ENCODE assay signal across 29 cellular contexts in the genomic region with DNA sequence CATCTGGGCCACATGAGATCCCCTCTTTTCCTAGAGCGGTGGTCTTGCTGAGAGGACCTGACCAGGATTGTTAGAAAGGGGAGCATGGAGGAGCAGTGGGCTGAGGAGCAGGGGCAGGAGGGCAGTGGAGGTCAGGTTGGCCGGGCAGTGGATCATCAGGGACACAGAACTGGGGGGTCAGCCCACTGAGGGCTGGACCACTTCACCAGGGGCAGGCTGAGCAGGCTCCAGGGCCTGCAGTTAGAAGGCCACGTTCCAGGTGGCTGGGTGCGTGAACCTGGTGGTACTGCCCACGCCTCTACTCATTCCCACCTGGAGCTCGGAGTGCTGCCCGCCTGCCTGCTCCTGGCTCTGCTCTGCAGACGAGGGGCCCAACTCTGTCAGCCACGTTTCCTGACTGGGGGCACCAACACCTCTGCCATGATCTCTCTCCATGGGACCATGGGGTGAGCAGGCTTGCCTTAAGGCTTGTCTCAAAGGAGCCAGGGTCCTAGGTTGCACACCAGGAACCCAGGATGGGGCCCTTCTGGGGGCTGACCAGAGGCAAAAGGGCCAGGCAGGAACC. TPM values are rescaled to one million over a fixed set of nuclear protein-coding genes. Genes with fewer than 3 reads are reported as not detected.
DNase-seq lines count a peak whose midpoint lies in the region; ATAC-seq and TF ChIP-seq lines count a peak whose summit lies in the region.
"Had no signal": no experiment of that assay in that cellular context is flagged by ENCODE, and none has a peak within 500 bp of the region (broad histone marks: within the 10 kb centered on the region; RNA-seq: fewer than 3 reads in every experiment).

No MANE protein-coding gene starts in this region.

- H3K9ac ChIP-seq in colonic mucosa (ENCODE audit: low read depth in 2 of 2, low read length in 2 of 2): no peak overlapping the region
- H3K9ac ChIP-seq in muscle layer of colon (ENCODE audit: low read length): peak overlapping the region; percentile 53
- H3K9ac ChIP-seq: BLaER1 had no signal

- no peak for TF ChIP-seq EP300 in stomach (IDR thresholded peaks at IDR 0.05)

- WGBS in stomach, 5 donors: 70 to 93% (median 89%) methylated on average over 4 to 9 of the region's 9 CpGs

- no peaks in the 10 kb centered on the region for H3K9me3 ChIP-seq in Peyer's patch
- H3K9me3 ChIP-seq in colonic mucosa: no peaks in the 10 kb centered on the region
- no peaks in the 10 kb centered on the region for H3K9me3 ChIP-seq in muscle layer of colon (ENCODE audit: low read length)
- no peaks in the 10 kb centered on the region for H3K9me3 ChIP-seq in stomach
- H3K9me3 ChIP-seq: BLaER1, heart left ventricle, MG63, psoas muscle, SJCRH30, upper lobe of right lung had no signal

- TF ChIP-seq POLR2A in Peyer's patch (IDR thresholded peaks at IDR 0.05) (no peak), stomach (IDR thresholded peaks at IDR 0.05) (no peak)

- TF ChIP-seq CTCF in Peyer's patch (IDR thresholded peaks at IDR 0.05) (no peak), colonic mucosa (IDR thresholded peaks at IDR 0.05) (no peak), stomach (IDR thresholded peaks at IDR 0.05) (no peak)

- peak in 2 of 3 donors; percentile 32 to 37 for DNase-seq in Peyer's patch
- DNase-seq in colonic mucosa: peak; percentile 12
- DNase-seq in stomach: no peak
- DNase-seq in C1 segment of cervical spinal cord (lab: John Stamatoyannopoulos, UW): no peak
- DNase-seq in 8988T: no peak
- DNase-seq: activated CD4-positive, alpha-beta T cell treated with anti-CD3 and anti-CD28 coated beads, Interleukin-2, amount 50 U/mL, for 4 hours; cerebellar nuclear complex; COR-L47; DMS79 treated with DMSO at 0.1 percent for 48 hours; GF-D8; KG1; mammary epithelial cell; MG63; NCI-H1105 treated with DMSO at 0.1 percent for 48 hours; NCI-H1930; NCI-H526 treated with DMSO at 0.1 percent for 48 hours; SJCRH30; stimulated activated CD8-positive, alpha-beta memory T cell treated with anti-CD3 and anti-CD28 coated beads, Interleukin-4, amount 100 ng/mL, for 48 hours; T1000 had no signal

- H3K36me3 ChIP-seq in Peyer's patch: peaks cover 0 to 7% (median 0%) of the 10 kb centered on the region in 3 donors
- H3K36me3 ChIP-seq in colonic mucosa: no peaks in the 10 kb centered on the region
- H3K36me3 ChIP-seq in muscle layer of colon (ENCODE audit: insufficient read depth, low read length): peaks cover 53% of the 10 kb centered on the region
- peaks cover 14 to 34% (median 27%) of the 10 kb centered on the region in 4 donors for H3K36me3 ChIP-seq in stomach
- H3K36me3 ChIP-seq: BLaER1, MG63, SJCRH30 had no signal

- intact Hi-C loops in colonic mucosa (cut with DNase I) (no loop called here), stomach (cut with DNase I; ENCODE audit: low total_unique reads) (no loop called here)

- H3K27me3 ChIP-seq in Peyer's patch (no peaks in the 10 kb centered on the region), colonic mucosa (no peaks in the 10 kb centered on the region), muscle layer of colon (ENCODE audit: control insufficient read depth in 1 of 2, insufficient read depth in 2 of 2, low read length in 2 of 2) (no peaks in the 10 kb centered on the region), stomach (no peaks in the 10 kb centered on the region)
- H3K27me3 ChIP-seq: BLaER1, heart left ventricle, MG63, upper lobe of right lung had no signal

- H3K4me3 ChIP-seq in Peyer's patch: no peak overlapping the region
- H3K4me3 ChIP-seq in colonic mucosa: no peak overlapping the region
- H3K4me3 ChIP-seq in muscle layer of colon (ENCODE audit: low read depth in 1 of 2, low read length in 2 of 2): no peak overlapping the region
- H3K4me3 ChIP-seq in stomach: no peak overlapping the region
- H3K4me3 ChIP-seq: BLaER1, heart left ventricle, MG63, psoas muscle, SJCRH30, upper lobe of right lung had no signal

- peak overlapping the region in 2 of 4 donors; percentile 49 to 96 for H3K27ac ChIP-seq in Peyer's patch
- H3K27ac ChIP-seq in colonic mucosa: no peak overlapping the region
- peak overlapping the region; percentile 81 for H3K27ac ChIP-seq in muscle layer of colon (ENCODE audit: low read depth, low read length)
- H3K27ac ChIP-seq in stomach: peak overlapping the region in 4 of 5 donors; percentile 65 to 94 (median 83)
- H3K27ac ChIP-seq: BLaER1, psoas muscle, SJCRH30, upper lobe of right lung had no signal

- peaks cover 0 to 36% (median 0%) of the 10 kb centered on the region in 4 donors for H3K4me1 ChIP-seq in Peyer's patch
- no peaks in the 10 kb centered on the region for H3K4me1 ChIP-seq in colonic mucosa
- peaks cover 100% of the 10 kb centered on the region for H3K4me1 ChIP-seq in muscle layer of colon (ENCODE audit: insufficient read depth, low read length)
- H3K4me1 ChIP-seq in stomach: peaks cover 12 to 99% (median 60%) of the 10 kb centered on the region in 4 donors
- H3K4me1 ChIP-seq: psoas muscle had no signal

- no peak for ATAC-seq in GM19463 (IDR thresholded peaks at IDR 0.05; ENCODE audit: unreplicated experiment)
- ATAC-seq in HG02763 (IDR thresholded peaks at IDR 0.05; ENCODE audit: unreplicated experiment): no peak
- ATAC-seq: activated T-helper 17 cell treated with anti-CD3 and anti-CD28 coated beads, Interleukin-2, amount 50 U/mL, for 72 hours; heart left ventricle; psoas muscle; upper lobe of right lung had no signal

RNA-seq across cellular contexts. Expression of gene MRGPRF, which starts 9.7 kb away (rescaled TPM):
- total RNA-seq in Peyer's patch: 10 to 100 TPM in 1 of 4 donors, 1 to 10 TPM in 3; 4.2 to 21.9 (median 5.2) TPM
- 10 to 100 TPM in 1 of 2 donors, 1 to 10 TPM in 1; 3.0 to 17.9 TPM for total RNA-seq in colonic mucosa
- 100 to 1,000 TPM in 1 of 5 donors, 10 to 100 TPM in 4; 16.2 to 123 (median 83.9) TPM for total RNA-seq in stomach
- polyA plus RNA-seq in stomach: 10 to 100 TPM in 1 of 3 donors, 1 to 10 TPM in 2; 6.7 to 23.4 (median 7.8) TPM
- total RNA-seq: activated T-helper 17 cell treated with anti-CD3 and anti-CD28 coated beads, Interleukin-2, amount 50 U/mL, for 72 hours had no signal

RNA-seq across cellular contexts. Expression of gene MRGPRD, which starts 22.6 kb away (rescaled TPM):
- total RNA-seq in Peyer's patch: not detected
- total RNA-seq in colonic mucosa: not detected
- total RNA-seq in stomach: under 1 TPM in 1 of 5 donors, not detected in 4; 0.92 TPM
- polyA plus RNA-seq in stomach: not detected
- total RNA-seq: activated T-helper 17 cell treated with anti-CD3 and anti-CD28 coated beads, Interleukin-2, amount 50 U/mL, for 72 hours; H7; heart left ventricle; mammary epithelial cell; psoas muscle; SJCRH30; upper lobe of right lung had no signal
- polyA plus RNA-seq: AG04450, heart left ventricle, mammary epithelial cell, psoas muscle had no signal

RNA-seq across cellular contexts. Expression of gene TPCN2, which starts 45.3 kb away (rescaled TPM):
- 10 to 100 TPM; 22.4 to 42.5 (median 33.0) TPM for total RNA-seq in Peyer's patch
- total RNA-seq in colonic mucosa: 10 to 100 TPM; 14.5 to 21.1 TPM
- total RNA-seq in stomach: 10 to 100 TPM in 4 of 5 donors, 1 to 10 TPM in 1; 6.4 to 66.1 (median 33.0) TPM
- 10 to 100 TPM; 16.4 to 29.8 (median 19.7) TPM for polyA plus RNA-seq in stomach

Comparison
In these comparisons a context has a peak if more than half of its experiments do, and no peak if none do; other contexts are left out.
1. DNase-seq: peak in Peyer's patch (2 of 3) and colonic mucosa (single experiment); none in stomach (single experiment), C1 segment of cervical spinal cord (0 of 14) and 8988T (single experiment).